10 cellular contexts compared by ENCODE assay signal in the genomic region with DNA sequence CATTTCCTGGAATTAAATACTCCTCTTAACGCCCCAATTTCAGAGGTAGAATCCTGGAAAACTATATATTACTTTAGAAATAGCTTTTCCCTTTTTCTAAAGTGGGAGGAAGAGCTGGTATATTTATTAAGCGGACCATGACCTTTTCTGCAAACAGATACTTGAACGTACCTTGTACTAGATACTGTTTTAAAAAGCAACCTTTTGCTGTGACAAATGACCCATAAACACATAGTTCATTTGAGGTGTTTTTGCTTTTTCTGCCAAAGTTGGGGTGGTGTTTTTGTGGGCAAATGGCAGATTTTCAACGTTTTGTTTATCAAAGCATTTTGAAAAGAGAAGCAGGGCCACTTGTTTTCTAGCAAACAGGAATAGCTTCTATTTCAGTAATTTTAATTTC. TPM values are rescaled to one million over a fixed set of nuclear protein-coding genes. Genes with fewer than 3 reads are reported as not detected.
DNase-seq lines count a peak whose midpoint lies in the region; ATAC-seq and TF ChIP-seq lines count a peak whose summit lies in the region.
"Had no signal": no experiment of that assay in that cellular context is flagged by ENCODE, and none has a peak within 500 bp of the region (broad histone marks: within the 10 kb centered on the region; RNA-seq: fewer than 3 reads in every experiment).

No MANE protein-coding gene starts in this region.

- H3F3A ChIP-seq in GM23338 (replicated peaks; ENCODE audit: low read depth) = no peaks in the 10 kb centered on the region

- H2BK15ac ChIP-seq in IMR-90 (ENCODE audit: low read depth, low read length) = no peak overlapping the region

- H2BK5ac ChIP-seq in IMR-90 (ENCODE audit: low read depth, low read length, poor library complexity, severe bottlenecking) = no peak overlapping the region

- no peak overlapping the region for H2BK20ac ChIP-seq in IMR-90 (ENCODE audit: low read depth, low read length)

- H3K56ac ChIP-seq in IMR-90 (ENCODE audit: extremely low read depth, insufficient read depth, low read length) = no peak overlapping the region

- H2AK5ac ChIP-seq in IMR-90 (ENCODE audit: low read depth, low read length) = no peak overlapping the region

- no peaks in the 10 kb centered on the region for H3K9me3 ChIP-seq in BE2C
- no peaks in the 10 kb centered on the region for H3K9me3 ChIP-seq in IMR-90 (ENCODE audit: control insufficient read depth, insufficient read depth, low read length)

- H3K9me3 Mint-ChIP-seq in natural killer cell treated with Interleukin-12 subunit alpha and Interleukin-12 subunit beta and Interleukin-15 and Interleukin-18, amount 100 ng/mL, for 72 hours = no peaks in the 10 kb centered on the region
- no peaks in the 10 kb centered on the region for H3K9me3 Mint-ChIP-seq in GM23338

- no peak overlapping the region for H3K4ac ChIP-seq in IMR-90 (ENCODE audit: low read depth, low read length)

- H3K36me3 Mint-ChIP-seq in natural killer cell treated with Interleukin-12 subunit alpha and Interleukin-12 subunit beta and Interleukin-15 and Interleukin-18, amount 100 ng/mL, for 72 hours = peaks cover 10% of the 10 kb centered on the region
- no peaks in the 10 kb centered on the region; the same call in 2 of the 3 replicates for H3K36me3 Mint-ChIP-seq in GM23338 (ENCODE audit: low read depth)

- TF ChIP-seq CTCF in BE2C (IDR thresholded peaks at IDR 0.05; ENCODE audit: low read depth, low read length) = no peak
- no peak for TF ChIP-seq CTCF in IMR-90 (conservative IDR thresholded peaks at IDR 0.05; ENCODE audit: low read depth, low read length)
- TF ChIP-seq CTCF in GM23338 (conservative IDR thresholded peaks at IDR 0.05; ENCODE audit: low read depth in 2 of 2) = no peak

- H2BK120ac ChIP-seq in IMR-90 (ENCODE audit: low read depth, low read length) = no peak overlapping the region

- no peak overlapping the region for H3K14ac ChIP-seq in IMR-90 (replicated peaks; ENCODE audit: low read depth, low read length)

- TF ChIP-seq RAD21 in IMR-90 (IDR thresholded peaks at IDR 0.05; ENCODE audit: low read length) = no peak

- H2AK9ac ChIP-seq in IMR-90 (replicated peaks; ENCODE audit: low read depth, low read length, poor library complexity) = no peak overlapping the region

- H3K27me3 ChIP-seq in BE2C = no peaks in the 10 kb centered on the region
- H3K27me3 ChIP-seq in IMR-90 (ENCODE audit: control insufficient read depth, insufficient read depth, low read length) = no peaks in the 10 kb centered on the region
- no peaks in the 10 kb centered on the region for H3K27me3 ChIP-seq in GM23338 (ENCODE audit: insufficient read depth)

- H4K20me1 ChIP-seq in IMR-90 (ENCODE audit: insufficient read depth, low read length) = peaks cover 55% of the 10 kb centered on the region
- H4K20me1 ChIP-seq in GM23338 (replicated peaks; ENCODE audit: insufficient read depth) = peaks cover 38% of the 10 kb centered on the region

- DNase-seq in BE2C (no peak), IMR-90 (no peak), caudate nucleus (lab: John Stamatoyannopoulos, UW) (no peak), pons (ENCODE audit: low spot score) (no peak), left colon (no peak), GM23338 (ENCODE audit: low spot score) (no peak)
- no peak for DNase-seq in natural killer cell treated with Interleukin-12 subunit alpha and Interleukin-12 subunit beta and Interleukin-15 and Interleukin-18, amount 100 ng/mL, for 72 hours (ENCODE audit: low spot score)
- DNase-seq: activated CD4-positive, alpha-beta T cell treated with anti-CD3 and anti-CD28 coated beads for 1 hour; HCEC 1CT had no signal

- H3K9me1 ChIP-seq in IMR-90 (ENCODE audit: insufficient read depth, low read length) = peaks cover 3% of the 10 kb centered on the region; the same call in 1 of the 2 replicates

- peaks cover 3% of the 10 kb centered on the region; the same call in 1 of the 2 replicates for H3K4me1 ChIP-seq in BE2C
- peaks cover 9% of the 10 kb centered on the region for H3K4me1 ChIP-seq in IMR-90 (ENCODE audit: control insufficient read depth, insufficient read depth, low read length)
- peaks cover 12% of the 10 kb centered on the region; the same call in 1 of the 2 replicates for H3K4me1 ChIP-seq in GM23338 (ENCODE audit: insufficient read depth)

- H2AFZ ChIP-seq in IMR-90 (replicated peaks; ENCODE audit: low read length, poor library complexity) (no peak overlapping the region), GM23338 (no peak overlapping the region)

- H3K9me2 ChIP-seq in GM23338 (ENCODE audit: insufficient read depth) = no peaks in the 10 kb centered on the region

- H3K4me2 ChIP-seq in IMR-90 (ENCODE audit: low read depth, low read length) (peak overlapping the region; percentile 53; the same call in 1 of the 2 replicates), GM23338 (no peak overlapping the region)

- H3K27me3 Mint-ChIP-seq in natural killer cell treated with Interleukin-12 subunit alpha and Interleukin-12 subunit beta and Interleukin-15 and Interleukin-18, amount 100 ng/mL, for 72 hours = no peaks in the 10 kb centered on the region
- H3K27me3 Mint-ChIP-seq in GM23338 (ENCODE audit: insufficient read depth, low read depth, poor library complexity) = peaks cover 7% of the 10 kb centered on the region

- peak overlapping the region; percentile 76 for H3K4me3 ChIP-seq in BE2C (ENCODE audit: low read depth, low read length)
- no peak overlapping the region for H3K4me3 ChIP-seq in IMR-90 (ENCODE audit: insufficient read depth, low read depth, low read length)
- H3K4me3 ChIP-seq in GM23338 = no peak overlapping the region

- no peak for TF ChIP-seq POLR2A in IMR-90 (IDR thresholded peaks at IDR 0.05; ENCODE audit: low read depth, low read length)

- in situ Hi-C loops in IMR-90 (cut with MboI; ENCODE audit: low sequenced_read_pairs) = loop anchor here (10.0 kb wide), 1 partner anchor 502 kb away; no protein-coding TSS in a partner anchor

- no peak overlapping the region for H3K23ac ChIP-seq in IMR-90 (ENCODE audit: low read depth, low read length)

- no peak overlapping the region for H4K5ac ChIP-seq in IMR-90 (ENCODE audit: low read depth, low read length)

- H3K36me3 ChIP-seq in BE2C (no peaks in the 10 kb centered on the region), IMR-90 (ENCODE audit: control insufficient read depth, insufficient read depth, low read length) (peaks cover 3% of the 10 kb centered on the region), GM23338 (ENCODE audit: insufficient read depth) (no peaks in the 10 kb centered on the region)

- BruUV-seq in IMR-90 (replicated peaks; lab: Mats Ljungman, UMichigan) = no TSS peak

- H3K27ac Mint-ChIP-seq in natural killer cell treated with Interleukin-12 subunit alpha and Interleukin-12 subunit beta and Interleukin-15 and Interleukin-18, amount 100 ng/mL, for 72 hours = peak overlapping the region in 1 of 2 donors; percentile 96
- H3K27ac Mint-ChIP-seq in GM23338 = no peak overlapping the region

- H3K27ac ChIP-seq in IMR-90 (ENCODE audit: insufficient read depth, low read length) (no peak overlapping the region), caudate nucleus (ENCODE audit: low read depth, low read length) (peak overlapping the region; percentile 40), GM23338 (ENCODE audit: low read depth) (no peak overlapping the region)

- no peak overlapping the region for H3K9ac ChIP-seq in IMR-90 (ENCODE audit: low read depth, low read length)

- intact Hi-C loops in IMR-90 (cut with micrococcal nuclease) = loop anchor here (2.0 to 10.0 kb wide), 3 partner anchors 14 to 812 kb away; a partner anchor contains a TSS
- intact Hi-C loops in left colon (cut with DNase I, micrococcal nuclease) = loop anchor here in 1 of 2 donors (10.0 kb wide), 1 partner anchor 502 kb away; no protein-coding TSS in a partner anchor

- H3K4me3 Mint-ChIP-seq in natural killer cell treated with Interleukin-12 subunit alpha and Interleukin-12 subunit beta and Interleukin-15 and Interleukin-18, amount 100 ng/mL, for 72 hours = peak overlapping the region; percentile 97
- no peak overlapping the region for H3K4me3 Mint-ChIP-seq in GM23338

- dilution Hi-C loops in IMR-90 (cut with HindIII; ENCODE audit: low sequenced_read_pairs, unreplicated experiment) = no loop called here

- ATAC-seq in IMR-90 (ENCODE audit: low read depth) (no peak), HG03139 (IDR thresholded peaks at IDR 0.05; ENCODE audit: unreplicated experiment) (no peak), left colon (no peak), GM23338 (no peak)
- ATAC-seq in natural killer cell treated with Interleukin-12 subunit alpha and Interleukin-12 subunit beta and Interleukin-15 and Interleukin-18, amount 100 ng/mL, for 72 hours = no peak

- H3K79me2 ChIP-seq in GM23338 (replicated peaks; ENCODE audit: insufficient read depth) = peaks cover 66% of the 10 kb centered on the region

- no peak overlapping the region for H3K18ac ChIP-seq in IMR-90 (ENCODE audit: low read depth, low read length)

- WGBS in IMR-90 (ENCODE audit: extremely low coverage in 2 of 2, insufficient read length in 1 of 2), 2 experiments = no CpG with 5 or more reads among the region's 4 CpGs

- peaks cover 0 to 38% of the 10 kb centered on the region in 2 experiments; a peak in 2 of 4 replicates for H3K79me1 ChIP-seq in IMR-90 (ENCODE audit: low read depth in 1 of 2, low read length in 2 of 2)

- POLR2A ChIA-PET in IMR-90 (lab: Charles Lee; ENCODE audit: unreplicated experiment) = interaction anchor here (0.6 kb wide), 1 partner anchor 327 kb away, joined by 3 read pairs; no protein-coding TSS in a partner anchor

- H4K91ac ChIP-seq in IMR-90 (ENCODE audit: insufficient read depth, low read depth, low read length) = no peak overlapping the region

- CTCF ChIA-PET in IMR-90 (lab: Yijun Ruan, JAX) = interaction anchor here (0.6 to 2.3 kb wide), 3 partner anchors 10 to 498 kb away, joined by 3 to 10 read pairs (median 4); no protein-coding TSS in a partner anchor

- H4K8ac ChIP-seq in IMR-90 (ENCODE audit: low read depth in 2 of 2, low read length in 2 of 2) = no peak overlapping the region

- peaks cover 25 to 31% of the 10 kb centered on the region in 2 donors for H3K4me1 Mint-ChIP-seq in natural killer cell treated with Interleukin-12 subunit alpha and Interleukin-12 subunit beta and Interleukin-15 and Interleukin-18, amount 100 ng/mL, for 72 hours (ENCODE audit: low read depth in 2 of 2)
- H3K4me1 Mint-ChIP-seq in GM23338 = peaks cover 4% of the 10 kb centered on the region; the same call in 2 of the 3 replicates

RNA-seq across cellular contexts. Expression of a gene that starts 2.2 kb away (rescaled TPM):
- 95.6 TPM for polyA plus RNA-seq in BE2C (2012; ENCODE audit: insufficient read depth, insufficient read length, low read depth)
- total RNA-seq in IMR-90 (2012; rRNA removed) (61.4 and 71.5 TPM in 2 replicates), left colon (10 to 100 TPM; 66.9 to 84.2 TPM)
- polyA plus RNA-seq in IMR-90 (2012; rRNA removed) (69.7 and 71.5 TPM in 2 replicates), GM23338 (2016; fragmentation: Nextera tagmentation; extraction: Ambion mirVana) (32.7 and 38.6 TPM in 2 replicates)
- polyA plus RNA-seq in IMR-90 (2012; cell fraction: cytosol; rRNA removed) = 34.6 and 44.8 TPM in 2 replicates
- polyA plus RNA-seq in IMR-90 (2012; cell fraction: nucleus; rRNA removed; ENCODE audit: low replicate concordance) = 24.9 and 76.6 TPM in 2 replicates
- 10 to 100 TPM; 79.5 to 91.7 TPM for total RNA-seq in natural killer cell treated with Interleukin-12 subunit alpha and Interleukin-12 subunit beta and Interleukin-15 and Interleukin-18, amount 100 ng/mL, for 72 hours
- total RNA-seq in GM23338 (2014; rRNA removed; shearing (Covaris generic)) = 62.7 and 68.5 TPM in 2 replicates

RNA-seq across cellular contexts. Expression of a gene that starts 12.6 kb away (rescaled TPM):
- not detected for polyA plus RNA-seq in BE2C (2012; ENCODE audit: insufficient read depth, insufficient read length, low read depth)
- total RNA-seq in IMR-90 (2012; rRNA removed) (not detected in 2 replicates), left colon (not detected)
- polyA plus RNA-seq in IMR-90 (2012; rRNA removed) (not detected in 2 replicates), GM23338 (2016; fragmentation: Nextera tagmentation; extraction: Ambion mirVana) (not detected in 2 replicates)
- not detected in 2 replicates for polyA plus RNA-seq in IMR-90 (2012; cell fraction: cytosol; rRNA removed)
- not detected in 2 replicates for polyA plus RNA-seq in IMR-90 (2012; cell fraction: nucleus; rRNA removed; ENCODE audit: low replicate concordance)
- total RNA-seq in natural killer cell treated with Interleukin-12 subunit alpha and Interleukin-12 subunit beta and Interleukin-15 and Interleukin-18, amount 100 ng/mL, for 72 hours = not detected
- not detected in 2 replicates for total RNA-seq in GM23338 (2014; rRNA removed; shearing (Covaris generic))
